Comparison of ENCODE assay signal across 11 cellular contexts in the genomic region with DNA sequence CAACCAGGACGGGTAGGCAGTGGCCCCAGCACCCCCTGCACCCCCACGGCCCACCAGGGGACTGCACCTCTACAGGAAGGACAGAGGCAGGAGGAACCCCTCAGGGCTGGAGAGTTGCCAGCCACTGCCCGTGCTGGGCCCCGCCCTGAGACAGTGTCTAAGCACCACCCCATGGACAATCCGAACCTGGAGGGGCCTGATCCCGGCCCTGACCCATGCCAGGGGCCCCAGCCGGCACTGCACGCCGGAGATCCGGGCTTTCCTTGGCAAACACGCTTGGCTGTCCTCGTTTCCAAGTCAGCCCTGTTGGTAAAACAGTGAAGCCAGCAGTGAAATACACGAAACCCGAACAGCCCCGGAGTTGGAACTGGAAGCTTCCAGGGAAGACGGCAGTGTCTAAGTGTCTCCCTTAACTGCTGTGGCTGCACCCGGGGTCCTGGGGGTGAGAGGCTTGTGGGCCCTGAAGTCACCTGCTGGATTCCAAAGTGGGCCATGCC. TPM values are rescaled to one million over a fixed set of nuclear protein-coding genes. Genes with fewer than 3 reads are reported as not detected.
DNase-seq lines count a peak whose midpoint lies in the region; ATAC-seq, FAIRE-seq and TF ChIP-seq lines count a peak whose summit lies in the region.
"Had no signal": no experiment of that assay in that cellular context is flagged by ENCODE, and none has a peak within 500 bp of the region (broad histone marks: within the 10 kb centered on the region; RNA-seq: fewer than 3 reads in every experiment).

No MANE protein-coding gene starts in this region.

- H3K9me1 ChIP-seq in IMR-90 (ENCODE audit: insufficient read depth, low read length) = peaks cover 17% of the 10 kb centered on the region

- peak overlapping the region; percentile 54 for H3K4ac ChIP-seq in IMR-90 (ENCODE audit: low read depth, low read length)

- 36% methylated on average over 6 of the region's 17 CpGs; no CpG with 5 or more reads in 1 of the 2 experiments for WGBS in IMR-90 (ENCODE audit: extremely low coverage in 2 of 2, insufficient read length in 1 of 2), 2 experiments
- 87% methylated on average over 15 of the region's 17 CpGs for WGBS in GM12878 (ENCODE audit: insufficient coverage, insufficient replicate concordance, low lambda C conversion rate, missing lambda C conversion rate)
- 76% methylated on average over 2 of the region's 17 CpGs for WGBS in right lobe of liver (ENCODE audit: insufficient coverage, low coverage, low lambda C conversion rate, missing lambda C conversion rate)

- H3K9me3 ChIP-seq in IMR-90 (ENCODE audit: control insufficient read depth, insufficient read depth, low read length) = no peaks in the 10 kb centered on the region
- no peaks in the 10 kb centered on the region; the same call in 2 of the 3 replicates for H3K9me3 ChIP-seq in GM12878 (replicated peaks; ENCODE audit: control insufficient read depth, insufficient read depth, low read length)
- H3K9me3 ChIP-seq in right lobe of liver = no peaks in the 10 kb centered on the region

- H3K27me3 Mint-ChIP-seq in stimulated activated naive B cell treated with anti-CD40 and anti-IgM and Interleukin-4, amounts not matched to agents 10 μg/mL and 1 μg/mL and 100 μg/mL, for 72 hours = no peaks in the 10 kb centered on the region

- H3K79me2 ChIP-seq in GM12878 (ENCODE audit: control insufficient read depth, insufficient read depth, low read length) = no peaks in the 10 kb centered on the region; the same call in 1 of the 2 replicates

- no peak overlapping the region; the same call in 2 of the 3 replicates for H2BK15ac ChIP-seq in IMR-90 (ENCODE audit: low read depth, low read length)

- FAIRE-seq in GM12878 (lab: Jason Lieb, UNC) = no peak

- H3K4me2 ChIP-seq in IMR-90 (ENCODE audit: low read depth, low read length) (no peak overlapping the region), GM12878 (ENCODE audit: control insufficient read depth, insufficient read depth) (no peak overlapping the region)
- H3K4me2 ChIP-seq: KMS-11 had no signal

- no peak for TF ChIP-seq CTCF in IMR-90 (conservative IDR thresholded peaks at IDR 0.05; ENCODE audit: low read depth, low read length)
- TF ChIP-seq CTCF in GM12878 (IDR thresholded peaks at IDR 0.05 in 2 of 3, conservative IDR thresholded peaks at IDR 0.05 in 1 of 3; ENCODE audit: control insufficient read depth in 2 of 3, extremely low read depth in 1 of 3, insufficient read depth in 1 of 3, low read depth in 3 of 3, low read length in 3 of 3) = no peak
- TF ChIP-seq CTCF in right lobe of liver (IDR thresholded peaks at IDR 0.05) = no peak

- POLR2A ChIA-PET in IMR-90 (lab: Charles Lee; ENCODE audit: unreplicated experiment) = no interaction called here
- POLR2A ChIA-PET in GM12878 (lab: Charles Lee) = no interaction called here

- H4K20me1 ChIP-seq in IMR-90 (ENCODE audit: insufficient read depth, low read length) (peaks cover 84% of the 10 kb centered on the region), GM12878 (ENCODE audit: control insufficient read depth, insufficient read depth) (0 out of 2 replicates have a peak, but pooled peaks cover 4% of the 10 kb centered on the region)

- H3K36me3 ChIP-seq in IMR-90 (ENCODE audit: control insufficient read depth, insufficient read depth, low read length) (peaks cover 6% of the 10 kb centered on the region), GM12878 (ENCODE audit: control insufficient read depth in 2 of 2, insufficient read depth in 2 of 2, low read length in 1 of 2) (peaks cover 0 to 1% of the 10 kb centered on the region in 2 experiments; a peak in 2 of 4 replicates), right lobe of liver (no peaks in the 10 kb centered on the region)

- peak overlapping the region; percentile 75 for H3K27ac Mint-ChIP-seq in stimulated activated naive B cell treated with anti-CD40 and anti-IgM and Interleukin-4, amounts not matched to agents 10 μg/mL and 1 μg/mL and 100 μg/mL, for 72 hours

- intact Hi-C loops in IMR-90 (cut with micrococcal nuclease) = no loop called here
- intact Hi-C loops in GM12878 (cut with micrococcal nuclease; ENCODE audit: unreplicated experiment) = no loop called here
- intact Hi-C loops in right lobe of liver (cut with DNase I) = no loop called here

- H2AK9ac ChIP-seq in IMR-90 (replicated peaks; ENCODE audit: low read depth, low read length, poor library complexity) = peak overlapping the region; percentile 90

- H4K5ac ChIP-seq in IMR-90 (ENCODE audit: low read depth, low read length) = no peak overlapping the region; the same call in 1 of the 2 replicates

- TF ChIP-seq EP300 in GM12878 (IDR thresholded peaks at IDR 0.05; ENCODE audit: borderline replicate concordance in 1 of 2, control insufficient read depth in 1 of 2, low read depth in 2 of 2, low read length in 2 of 2) = no peak

- BruUV-seq in IMR-90 (replicated peaks; lab: Mats Ljungman, UMichigan) = no TSS peak
- BruUV-seq in GM12878 (replicated peaks; lab: Mats Ljungman, UMichigan) = no TSS peak

- no peak overlapping the region for H3K4me3 Mint-ChIP-seq in stimulated activated naive B cell treated with anti-CD40 and anti-IgM and Interleukin-4, amounts not matched to agents 10 μg/mL and 1 μg/mL and 100 μg/mL, for 72 hours

- TF ChIP-seq POLR2A in IMR-90 (IDR thresholded peaks at IDR 0.05; ENCODE audit: low read depth, low read length) = no peak
- no peak for TF ChIP-seq POLR2A in GM12878 (IDR thresholded peaks at IDR 0.05; ENCODE audit: low read depth, low read length)
- TF ChIP-seq POLR2A in right lobe of liver (IDR thresholded peaks at IDR 0.05) = no peak

- H3K79me1 ChIP-seq in IMR-90 (ENCODE audit: low read depth in 1 of 2, low read length in 2 of 2) = peaks cover 0 to 68% of the 10 kb centered on the region in 2 experiments; a peak in 3 of 4 replicates

- TF ChIP-seq RAD21 in IMR-90 (IDR thresholded peaks at IDR 0.05; ENCODE audit: low read length) (no peak), GM12878 (IDR thresholded peaks at IDR 0.05; ENCODE audit: insufficient read depth, low read depth, low read length) (no peak)

- peak overlapping the region; percentile 21 for H4K91ac ChIP-seq in IMR-90 (ENCODE audit: insufficient read depth, low read depth, low read length)

- H2BK5ac ChIP-seq in IMR-90 (ENCODE audit: low read depth, low read length, poor library complexity, severe bottlenecking) = peak overlapping the region; percentile 56

- in situ Hi-C loops in IMR-90 (cut with MboI; ENCODE audit: low sequenced_read_pairs) (no loop called here), GM12878 (cut with MboI) (no loop called here), G401 (cut with HindIII; ENCODE audit: low sequenced_read_pairs) (no loop called here)

- CTCF ChIA-PET in IMR-90 (lab: Yijun Ruan, JAX) = no interaction called here
- CTCF ChIA-PET in GM12878 (lab: Yijun Ruan, JAX) = no interaction called here

- ATAC-seq in IMR-90 (ENCODE audit: low read depth) (no peak), GM12878 (peak; percentile 51), right lobe of liver (peak in 1 of 4 donors; percentile 11)
- peak; percentile 22 to 30 for ATAC-seq in stimulated activated naive B cell treated with anti-CD40 and anti-IgM and Interleukin-4, amounts not matched to agents 10 μg/mL and 1 μg/mL and 100 μg/mL, for 72 hours (replicated peaks)

- SMC1A ChIA-PET in GM12878 (lab: Charles Lee; ENCODE audit: uncharacterized antibody, unreplicated experiment) = no interaction called here

- RAD21 ChIA-PET in GM12878 (lab: Charles Lee; ENCODE audit: unreplicated experiment) = no interaction called here

- H3K14ac ChIP-seq in IMR-90 (replicated peaks; ENCODE audit: low read depth, low read length) = peak overlapping the region; percentile 54

- H3K36me3 Mint-ChIP-seq in stimulated activated naive B cell treated with anti-CD40 and anti-IgM and Interleukin-4, amounts not matched to agents 10 μg/mL and 1 μg/mL and 100 μg/mL, for 72 hours = peaks cover 0 to 25% of the 10 kb centered on the region in 2 donors

- peak overlapping the region in 1 of 2 experiments; percentile 50; a peak in 2 of 4 replicates for H4K8ac ChIP-seq in IMR-90 (ENCODE audit: low read depth in 2 of 2, low read length in 2 of 2)

- H3K27me3 ChIP-seq in IMR-90 (ENCODE audit: control insufficient read depth, insufficient read depth, low read length) (no peaks in the 10 kb centered on the region), GM12878 (replicated peaks in 1 of 2; ENCODE audit: control insufficient read depth in 2 of 2, insufficient read depth in 2 of 2, low read length in 1 of 2) (no peaks in the 10 kb centered on the region), right lobe of liver (no peaks in the 10 kb centered on the region)

- no peak overlapping the region for H3K18ac ChIP-seq in IMR-90 (ENCODE audit: low read depth, low read length)

- no peak overlapping the region for H3K4me3 ChIP-seq in IMR-90 (ENCODE audit: insufficient read depth, low read depth, low read length)
- H3K4me3 ChIP-seq in GM12878 = no peak overlapping the region
- no peak overlapping the region for H3K4me3 ChIP-seq in right lobe of liver

- H3K4me1 ChIP-seq in IMR-90 (ENCODE audit: control insufficient read depth, insufficient read depth, low read length) (peaks cover 34% of the 10 kb centered on the region), GM12878 (ENCODE audit: control insufficient read depth, insufficient read depth, low read length) (no peaks in the 10 kb centered on the region; the same call in 1 of the 2 replicates), right lobe of liver (no peaks in the 10 kb centered on the region)

- DNase-seq in IMR-90 (no peak), GM12878 (ENCODE audit: low read depth, low spot score) (no peak), right lobe of liver (peak; percentile 19 to 45 (median 44)), NCI-H2171 (lab: John Stamatoyannopoulos, UW) (no peak), NCI-H748 (lab: John Stamatoyannopoulos, UW; ENCODE audit: unreplicated experiment) (no peak), HPDE6-E6E7 (ENCODE audit: extremely low spot score) (no peak), G401 (ENCODE audit: low spot score) (no peak)
- DNase-seq in stimulated activated naive B cell treated with anti-CD40 and anti-IgM and Interleukin-4, amounts not matched to agents 10 μg/mL and 1 μg/mL and 100 μg/mL, for 72 hours = no peak
- DNase-seq: DMS79; effector CD4-positive, alpha-beta T cell had no signal

- H3K9ac ChIP-seq in IMR-90 (ENCODE audit: low read depth, low read length) = no peak overlapping the region
- no peak overlapping the region for H3K9ac ChIP-seq in GM12878 (ENCODE audit: control insufficient read depth, insufficient read depth, low read length)
- H3K9ac ChIP-seq: KMS-11 had no signal

- peak overlapping the region; percentile 4; the same call in 1 of the 2 replicates for H3K23ac ChIP-seq in IMR-90 (ENCODE audit: low read depth, low read length)

- peak overlapping the region; percentile 59 for H3K27ac ChIP-seq in IMR-90 (ENCODE audit: insufficient read depth, low read length)
- H3K27ac ChIP-seq in GM12878 (ENCODE audit: control insufficient read depth, insufficient read depth) = no peak overlapping the region
- H3K27ac ChIP-seq in right lobe of liver = no peak overlapping the region
- H3K27ac ChIP-seq: KMS-11 had no signal

- peak overlapping the region; percentile 24; the same call in 1 of the 2 replicates for H2AK5ac ChIP-seq in IMR-90 (ENCODE audit: low read depth, low read length)

- H3K9me3 Mint-ChIP-seq in stimulated activated naive B cell treated with anti-CD40 and anti-IgM and Interleukin-4, amounts not matched to agents 10 μg/mL and 1 μg/mL and 100 μg/mL, for 72 hours = peaks cover 0 to 3% of the 10 kb centered on the region in 2 donors

- peaks cover 35 to 58% of the 10 kb centered on the region in 2 donors for H3K4me1 Mint-ChIP-seq in stimulated activated naive B cell treated with anti-CD40 and anti-IgM and Interleukin-4, amounts not matched to agents 10 μg/mL and 1 μg/mL and 100 μg/mL, for 72 hours

- peak overlapping the region; percentile 38 for H2BK120ac ChIP-seq in IMR-90 (ENCODE audit: low read depth, low read length)

- dilution Hi-C loops in IMR-90 (cut with HindIII; ENCODE audit: low sequenced_read_pairs, unreplicated experiment) = no loop called here

- H3K56ac ChIP-seq in IMR-90 (ENCODE audit: extremely low read depth, insufficient read depth, low read length) = no peak overlapping the region

- no peak overlapping the region for H2BK20ac ChIP-seq in IMR-90 (ENCODE audit: low read depth, low read length)

- H2AFZ ChIP-seq in IMR-90 (replicated peaks; ENCODE audit: low read length, poor library complexity) = peak overlapping the region; percentile 72
- H2AFZ ChIP-seq in GM12878 (ENCODE audit: control insufficient read depth, low read depth, low read length) = no peak overlapping the region

RNA-seq across cellular contexts. Expression of gene RASA3, which starts 31.1 kb away (rescaled TPM):
- total RNA-seq in IMR-90 (2012; rRNA removed) = 21.0 and 22.8 TPM in 2 replicates
- 31.0 and 31.4 TPM in 2 replicates for polyA plus RNA-seq in IMR-90 (2012; rRNA removed)
- polyA plus RNA-seq in IMR-90 (2012; cell fraction: cytosol; rRNA removed) = 22.9 and 29.5 TPM in 2 replicates
- polyA plus RNA-seq in IMR-90 (2012; cell fraction: nucleus; rRNA removed; ENCODE audit: low replicate concordance) = 48.4 and 48.8 TPM in 2 replicates
- 26.7 and 27.7 TPM in 2 replicates for total RNA-seq in GM12878 (2013; cell fraction: nucleolus; rRNA removed)
- 18.2 and 19.1 TPM in 2 replicates for total RNA-seq in GM12878 (2014; rRNA removed)
- total RNA-seq in GM12878 (2014; rRNA removed; fragmentation: Illumina TruSeq; extraction: Trizol) = 14.6 and 16.6 TPM in 2 replicates
- total RNA-seq in GM12878 (2021) = 29.4 and 33.9 TPM in 2 replicates
- polyA plus RNA-seq in GM12878 (2011; ENCODE audit: low read depth) = 6.4 TPM
- polyA plus RNA-seq in GM12878 (2011; rRNA removed) = 10.5 and 15.0 TPM in 2 replicates
- 15.9 and 18.4 TPM in 2 replicates for polyA plus RNA-seq in GM12878 (2011; cell fraction: cytosol; rRNA removed)
- 30.3 and 33.9 TPM in 2 replicates for polyA plus RNA-seq in GM12878 (2011; cell fraction: nucleus; rRNA removed)
- 13.9 and 16.8 TPM in 2 replicates for polyA plus RNA-seq in GM12878 (2012)
- 13.8 and 19.8 TPM in 2 replicates for polyA plus RNA-seq in GM12878 (2014; fragmentation: Illumina TruSeq; extraction: Trizol)
- 1 to 10 TPM in 1 of 2 experiments, under 1 TPM in 1; 0.79 to 2.1 TPM for polyA plus RNA-seq in GM12878 (2014; fragmentation: Nextera tagmentation; extraction: Ambion mirVana)
- 28.5 and 29.0 TPM in 2 replicates for polyA plus RNA-seq in GM12878 (2014; rRNA removed)
- 10 to 100 TPM; 16.5 to 18.6 TPM for polyA plus RNA-seq in GM12878 (2016; fragmentation: Nextera tagmentation; extraction: Ambion mirVana)
- 11.9 and 19.9 TPM in 2 replicates for polyA minus RNA-seq in GM12878 (2011; rRNA and poly(A)+ RNA removed)
- polyA minus RNA-seq in GM12878 (2011; cell fraction: cytosol; rRNA and poly(A)+ RNA removed) = 7.7 and 7.9 TPM in 2 replicates
- 7.3 and 11.3 TPM in 2 replicates for polyA minus RNA-seq in GM12878 (2011; cell fraction: nucleus; rRNA and poly(A)+ RNA removed)
- 1 to 10 TPM; 3.5 to 7.9 (median 4.6) TPM for total RNA-seq in right lobe of liver
- 11.9 and 13.7 TPM in 2 replicates for total RNA-seq in G401 (2014; rRNA removed; shearing (Covaris generic))

Comparison
In these comparisons a context has a peak if more than half of its experiments do, and no peak if none do; other contexts are left out.
1. DNase-seq: peak in right lobe of liver (3 of 3); none in IMR-90 (single experiment), GM12878 (single experiment), stimulated activated naive B cell treated with anti-CD40 and anti-IgM and Interleukin-4, amounts not matched to agents 10 μg/mL and 1 μg/mL and 100 μg/mL, for 72 hours (single experiment), NCI-H2171 (single experiment), NCI-H748 (single experiment), HPDE6-E6E7 (single experiment) and G401 (single experiment).